8 cellular contexts compared by ENCODE assay signal in the genomic region with DNA sequence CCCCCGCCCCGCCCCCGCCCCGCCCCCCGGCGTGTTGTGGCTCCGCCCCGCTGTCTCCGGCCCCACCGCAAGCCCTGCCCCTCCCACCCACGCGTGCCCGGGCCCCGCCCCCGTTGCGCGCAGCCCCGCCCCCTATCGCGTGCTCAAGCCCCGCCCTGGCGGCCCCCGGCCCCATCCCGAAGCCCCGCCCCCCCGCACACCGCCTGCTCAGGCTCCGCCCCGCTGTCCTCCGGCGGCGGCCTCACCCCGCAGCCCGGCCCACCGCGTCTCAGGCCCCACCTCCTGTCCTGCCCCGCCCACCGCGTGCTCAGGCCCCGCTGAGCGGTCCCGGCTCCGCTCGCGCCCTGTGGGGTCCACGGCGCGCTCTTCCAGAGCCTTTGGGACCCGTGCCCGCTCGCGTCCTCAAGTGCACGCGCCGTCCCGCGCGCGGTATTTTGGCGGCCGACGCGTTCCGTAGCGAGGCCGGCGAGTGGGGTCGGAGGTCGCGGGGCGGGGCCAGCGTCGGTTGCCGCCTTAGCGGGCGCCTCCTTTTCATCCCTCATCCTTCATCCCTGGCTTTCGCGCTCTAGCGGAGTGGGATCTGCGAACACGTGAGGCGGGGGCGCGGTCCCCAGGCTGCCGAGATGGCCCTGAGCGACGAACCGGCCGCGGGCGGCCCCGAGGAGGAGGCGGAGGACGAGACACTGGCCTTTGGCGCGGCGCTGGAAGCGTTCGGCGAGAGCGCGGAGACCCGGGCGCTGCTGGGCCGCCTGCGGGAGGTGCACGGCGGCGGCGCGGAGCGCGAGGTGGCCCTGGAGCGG. TPM values are rescaled to one million over a fixed set of nuclear protein-coding genes. Genes with fewer than 3 reads are reported as not detected.
DNase-seq lines count a peak whose midpoint lies in the region; TF ChIP-seq lines count a peak whose summit lies in the region.

A gene (plus strand): TSS at position 495 of the 800 bp plus-strand sequence. CDS start 129 bp downstream, at position 624.

- H3K9me3 Mint-ChIP-seq in neural progenitor cell = peaks cover 8% of the 10 kb centered on the region

- peaks cover 33% of the 10 kb centered on the region for H3F3A ChIP-seq in neural progenitor cell (ENCODE audit: low read depth)

- peak within 1 kb of the TSS; percentile 90 for H3K4me2 ChIP-seq in neural progenitor cell

- peak; percentile 88 for DNase-seq in EL
- peak; percentile 100 for DNase-seq in H7
- peak; percentile 79 for DNase-seq in M059J (ENCODE audit: low read depth)
- peak; percentile 91 to 97 for DNase-seq in SJSA1 (ENCODE audit: low read depth in 1 of 2, low spot score in 2 of 2)
- peak; percentile 84 for DNase-seq in activated gamma-delta T cell treated with anti-CD3 and anti-CD28 coated beads, Interleukin-2, amount 50 U/mL, for 16 hours (ENCODE audit: low read depth)
- peak; percentile 88 to 96 for DNase-seq in foreskin fibroblast
- DNase-seq in neural progenitor cell (ENCODE audit: low spot score) = peak; percentile 95
- DNase-seq in stomach = peak; percentile 87

- TF ChIP-seq CTCF in foreskin fibroblast (IDR thresholded peaks at IDR 0.05; ENCODE audit: low read depth, low read length) (no peak), neural progenitor cell (IDR thresholded peaks at IDR 0.05) (no peak), stomach (IDR thresholded peaks at IDR 0.05) (no peak)

- peaks cover 37% of the 10 kb centered on the region for H4K20me1 ChIP-seq in neural progenitor cell (ENCODE audit: low read depth)

- 0 to 1% (median 1%) methylated on average over 26 to 105 of the region's 114 CpGs for WGBS in stomach, 5 donors

- H3K36me3 Mint-ChIP-seq in neural progenitor cell = peaks cover 7% of the 10 kb centered on the region

- H3K9ac ChIP-seq in neural progenitor cell = peak within 1 kb of the TSS; percentile 2

- peaks cover 34% of the 10 kb centered on the region for H3K4me1 Mint-ChIP-seq in neural progenitor cell

- H3K4me3 ChIP-seq in H7 (ENCODE audit: insufficient read depth, low read depth, low read length) = peak within 1 kb of the TSS; percentile 89
- peak within 1 kb of the TSS; percentile 98 for H3K4me3 ChIP-seq in SJSA1
- peak within 1 kb of the TSS; percentile 80 to 85 for H3K4me3 ChIP-seq in foreskin fibroblast (ENCODE audit: low read depth in 1 of 2, low read length in 2 of 2)
- peak within 1 kb of the TSS; percentile 98 for H3K4me3 ChIP-seq in neural progenitor cell
- H3K4me3 ChIP-seq in stomach = peak within 1 kb of the TSS; percentile 78 to 93 (median 90)

- no peak for TF ChIP-seq POLR2A in stomach (IDR thresholded peaks at IDR 0.05)

- H3K27ac ChIP-seq in SJSA1 (peak within 1 kb of the TSS; percentile 46; the same call in 1 of the 2 replicates), neural progenitor cell (no peak within 1 kb of the TSS), stomach (peak within 1 kb of the TSS; percentile 84 to 94 (median 89))

- H3K27me3 Mint-ChIP-seq in neural progenitor cell (ENCODE audit: insufficient read depth, low read depth) = peaks cover 6% of the 10 kb centered on the region

- H3K27ac Mint-ChIP-seq in neural progenitor cell = peak within 1 kb of the TSS; percentile 13

- H3K36me3 ChIP-seq in H7 (replicated peaks; ENCODE audit: control insufficient read depth, insufficient read depth, low read length) (peaks cover 3% of the 10 kb centered on the region; the same call in 1 of the 2 replicates), SJSA1 (peaks cover 13% of the 10 kb centered on the region), neural progenitor cell (no peaks in the 10 kb centered on the region), stomach (peaks cover 0 to 19% (median 4%) of the 10 kb centered on the region in 4 donors)

- H3K4me1 ChIP-seq in SJSA1 (replicated peaks) = peaks cover 11% of the 10 kb centered on the region; the same call in 1 of the 2 replicates
- peaks cover 28% of the 10 kb centered on the region for H3K4me1 ChIP-seq in neural progenitor cell
- peaks cover 8 to 28% (median 21%) of the 10 kb centered on the region in 4 donors for H3K4me1 ChIP-seq in stomach

- peak within 1 kb of the TSS; percentile 95 for H3K4me3 Mint-ChIP-seq in neural progenitor cell

- peaks cover 43% of the 10 kb centered on the region for H3K79me2 ChIP-seq in neural progenitor cell (ENCODE audit: low read depth)

- intact Hi-C loops in stomach (cut with DNase I; ENCODE audit: low total_unique reads) = loop anchor here (10.0 kb wide), 1 partner anchor 87 kb away; no protein-coding TSS in a partner anchor

- H2AFZ ChIP-seq in neural progenitor cell (replicated peaks) = peak within 1 kb of the TSS; percentile 95

- TF ChIP-seq EP300 in stomach (IDR thresholded peaks at IDR 0.05) = no peak

- H3K27me3 ChIP-seq in H7 (ENCODE audit: control insufficient read depth, insufficient read depth, low read length) (peaks cover 9% of the 10 kb centered on the region; the same call in 1 of the 2 replicates), SJSA1 (replicated peaks) (no peaks in the 10 kb centered on the region), neural progenitor cell (peaks cover 27% of the 10 kb centered on the region), stomach (no peaks in the 10 kb centered on the region)

- H3K9me3 ChIP-seq in SJSA1 (replicated peaks) = peaks cover 11% of the 10 kb centered on the region
- no peaks in the 10 kb centered on the region for H3K9me3 ChIP-seq in neural progenitor cell (ENCODE audit: low read depth)
- no peaks in the 10 kb centered on the region for H3K9me3 ChIP-seq in stomach

RNA-seq across cellular contexts. Expression of the gene that starts here (rescaled TPM):
- total RNA-seq in H7 (2014; rRNA removed; shearing (Covaris generic)) = 74.1 and 101 TPM in 2 replicates
- 13.4 and 24.7 TPM in 2 replicates for total RNA-seq in M059J (2014; rRNA removed; shearing (Covaris generic))
- 39.4 and 60.7 TPM in 2 replicates for total RNA-seq in SJSA1 (2014; rRNA removed; shearing (Covaris generic))
- total RNA-seq in neural progenitor cell (ENCODE audit: low replicate concordance) = 76.4 and 85.0 TPM in 2 replicates
- 100 to 1,000 TPM in 3 of 5 donors, 10 to 100 TPM in 2; 51.2 to 155 (median 104) TPM for total RNA-seq in stomach
- 100 to 1,000 TPM in 1 of 3 donors, 10 to 100 TPM in 2; 69.3 to 110 (median 75.3) TPM for polyA plus RNA-seq in stomach
